ENCODE assay signal across 22 cellular contexts in the genomic region with DNA sequence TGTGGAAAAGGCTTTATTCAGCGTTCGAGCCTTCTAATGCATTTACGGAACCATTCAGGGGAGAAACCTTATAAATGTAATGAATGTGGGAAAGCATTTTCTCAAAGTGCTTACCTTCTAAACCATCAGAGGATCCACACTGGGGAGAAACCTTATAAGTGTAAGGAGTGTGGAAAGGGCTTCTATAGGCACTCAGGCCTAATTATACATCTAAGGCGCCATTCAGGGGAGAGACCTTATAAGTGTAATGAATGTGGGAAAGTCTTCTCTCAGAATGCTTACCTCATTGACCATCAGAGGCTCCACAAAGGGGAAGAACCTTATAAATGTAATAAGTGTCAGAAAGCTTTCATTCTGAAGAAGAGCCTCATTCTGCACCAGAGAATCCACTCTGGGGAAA. TPM values are rescaled to one million over a fixed set of nuclear protein-coding genes. Genes with fewer than 3 reads are reported as not detected.
DNase-seq lines count a peak whose midpoint lies in the region; ATAC-seq, FAIRE-seq and TF ChIP-seq lines count a peak whose summit lies in the region.
"Had no signal": no experiment of that assay in that cellular context is flagged by ENCODE, and none has a peak within 500 bp of the region (broad histone marks: within the 10 kb centered on the region; RNA-seq: fewer than 3 reads in every experiment).

No MANE protein-coding gene starts in this region.

- SMC1A ChIA-PET in GM12878 (lab: Charles Lee; ENCODE audit: uncharacterized antibody, unreplicated experiment) = no interaction called here

- H3K36me3 ChIP-seq in HCT116 (ENCODE audit: control insufficient read depth in 1 of 2, insufficient read depth in 2 of 2, low read length in 2 of 2) (peaks cover 24 to 50% of the 10 kb centered on the region in 2 experiments), GM12878 (ENCODE audit: control insufficient read depth in 2 of 2, insufficient read depth in 2 of 2, low read length in 1 of 2) (peaks cover 7 to 18% of the 10 kb centered on the region in 2 experiments), liver (ENCODE audit: control insufficient read depth in 4 of 4, insufficient read depth in 3 of 4, low read depth in 1 of 4, low read length in 3 of 4) (peaks cover 16 to 53% (median 52%) of the 10 kb centered on the region in 4 donors)

- TF ChIP-seq POLR2A in HCT116 (IDR thresholded peaks at IDR 0.05; ENCODE audit: borderline replicate concordance, extremely low read depth, insufficient read depth, insufficient read length) = no peak
- TF ChIP-seq POLR2A in GM12878 (IDR thresholded peaks at IDR 0.05; ENCODE audit: low read depth, low read length) = no peak

- H3K27ac ChIP-seq in HCT116 (ENCODE audit: low read depth, low read length) (no peak overlapping the region), GM12878 (ENCODE audit: control insufficient read depth, insufficient read depth) (no peak overlapping the region), liver (ENCODE audit: low read depth in 1 of 2, low read length in 2 of 2) (no peak overlapping the region)
- H3K27ac ChIP-seq: KMS-11, Peyer's patch had no signal

- POLR2A ChIA-PET in HCT116 (lab: Charles Lee) = no interaction called here
- POLR2A ChIA-PET in GM12878 (lab: Charles Lee) = no interaction called here

- in situ Hi-C loops in GM12878 (cut with MboI) = no loop called here

- H4K20me1 ChIP-seq in HCT116 (ENCODE audit: insufficient read depth) = no peaks in the 10 kb centered on the region
- no peaks in the 10 kb centered on the region for H4K20me1 ChIP-seq in GM12878 (ENCODE audit: control insufficient read depth, insufficient read depth)

- no peak for TF ChIP-seq EP300 in GM12878 (IDR thresholded peaks at IDR 0.05; ENCODE audit: borderline replicate concordance in 1 of 2, control insufficient read depth in 1 of 2, low read depth in 2 of 2, low read length in 2 of 2)

- no peaks in the 10 kb centered on the region for H3K4me1 ChIP-seq in HCT116 (ENCODE audit: control insufficient read depth in 1 of 2, insufficient read depth in 2 of 2, low read length in 2 of 2)
- no peaks in the 10 kb centered on the region for H3K4me1 ChIP-seq in GM12878 (ENCODE audit: control insufficient read depth, insufficient read depth, low read length)
- no peaks in the 10 kb centered on the region for H3K4me1 ChIP-seq in liver (ENCODE audit: control insufficient read depth in 4 of 4, insufficient read depth in 4 of 4, low read length in 3 of 4)
- H3K4me1 ChIP-seq: Peyer's patch had no signal

- BruUV-seq in HCT116 (replicated peaks; lab: Mats Ljungman, UMichigan) (TSS peak; percentile 17), GM12878 (replicated peaks; lab: Mats Ljungman, UMichigan) (no TSS peak)

- DNase-seq in HCT116 (ENCODE audit: low read depth, low spot score) (no peak), GM12878 (ENCODE audit: low read depth, low spot score) (no peak), T-helper 9 cell (no peak), GOT3 (lab: John Stamatoyannopoulos, UW) (no peak)
- no peak for DNase-seq in stimulated activated CD4-positive, alpha-beta T cell treated with anti-CD3 and anti-CD28 coated beads, Interleukin-15, amount 100 ng/mL, for 24 hours
- DNase-seq: Calu3, DMS79 treated with DMSO at 0.1 percent for 48 hours, H7, IMR-90, NCI-H1048, NCI-H1436, NCI-H187, NCI-H2081 treated with DMSO at 0.1 percent for 48 hours, NCI-H2171, NCI-H226, NCI-H510A, NCI-H69, Peyer's patch, SHP77 treated with DMSO at 0.1 percent for 48 hours had no signal

- no peak for FAIRE-seq in GM12878 (lab: Jason Lieb, UNC)

- no peaks in the 10 kb centered on the region for H3K9me2 ChIP-seq in HCT116 (ENCODE audit: insufficient read depth)

- peaks cover 14% of the 10 kb centered on the region for H3K79me2 ChIP-seq in HCT116 (ENCODE audit: insufficient read depth, low read length)
- no peaks in the 10 kb centered on the region for H3K79me2 ChIP-seq in GM12878 (ENCODE audit: control insufficient read depth, insufficient read depth, low read length)

- CTCF ChIA-PET in HCT116 (lab: Charles Lee) = no interaction called here
- CTCF ChIA-PET in GM12878 (lab: Yijun Ruan, JAX) = no interaction called here

- H2AFZ ChIP-seq in HCT116 (ENCODE audit: low read depth, low read length, poor library complexity, severe bottlenecking) (no peak overlapping the region), GM12878 (ENCODE audit: control insufficient read depth, low read depth, low read length) (no peak overlapping the region)

- WGBS in GM12878 (ENCODE audit: insufficient coverage, insufficient replicate concordance, low lambda C conversion rate, missing lambda C conversion rate) = 95% methylated on average over 4 of the region's 4 CpGs
- 98% methylated on average over 4 of the region's 4 CpGs for WGBS in liver

- H3K9me3 ChIP-seq in HCT116 (ENCODE audit: control insufficient read depth in 1 of 2, insufficient read depth in 1 of 2, low read depth in 1 of 2, low read length in 2 of 2) (peaks cover 28 to 34% of the 10 kb centered on the region in 2 experiments; a peak in 3 of 4 replicates), GM12878 (replicated peaks; ENCODE audit: control insufficient read depth, insufficient read depth, low read length) (peaks cover 41% of the 10 kb centered on the region), liver (ENCODE audit: control insufficient read depth in 4 of 4, low read length in 3 of 4) (peaks cover 32 to 62% (median 44%) of the 10 kb centered on the region in 4 donors)

- TF ChIP-seq CTCF in HCT116 (IDR thresholded peaks at IDR 0.05 in 2 of 3, conservative IDR thresholded peaks at IDR 0.05 in 1 of 3; ENCODE audit: borderline replicate concordance in 1 of 3, insufficient read depth in 1 of 3, low read depth in 2 of 3, low read length in 2 of 3) = no peak
- TF ChIP-seq CTCF in GM12878 (IDR thresholded peaks at IDR 0.05 in 2 of 3, conservative IDR thresholded peaks at IDR 0.05 in 1 of 3; ENCODE audit: control insufficient read depth in 2 of 3, extremely low read depth in 1 of 3, insufficient read depth in 1 of 3, low read depth in 3 of 3, low read length in 3 of 3) = no peak
- no peak for TF ChIP-seq CTCF in liver (IDR thresholded peaks at IDR 0.05; ENCODE audit: low read depth, low read length, missing input control)

- H3K4me3 ChIP-seq in HCT116 (replicated peaks in 1 of 2; ENCODE audit: low read depth in 1 of 2, low read length in 2 of 2) (no peak overlapping the region), GM12878 (no peak overlapping the region), liver (ENCODE audit: low read depth in 1 of 3, low read length in 3 of 3) (peak overlapping the region in 2 of 3 donors; percentile 30 to 44)
- H3K4me3 ChIP-seq: Peyer's patch had no signal

- H3K27me3 ChIP-seq in HCT116 (ENCODE audit: insufficient read depth, low read length) (no peaks in the 10 kb centered on the region), GM12878 (replicated peaks in 1 of 2; ENCODE audit: control insufficient read depth in 2 of 2, insufficient read depth in 2 of 2, low read length in 1 of 2) (no peaks in the 10 kb centered on the region), liver (ENCODE audit: control insufficient read depth in 4 of 4, insufficient read depth in 4 of 4, low read length in 3 of 4) (no peaks in the 10 kb centered on the region)
- H3K27me3 ChIP-seq: Peyer's patch had no signal

- ATAC-seq in HCT116 = no peak
- no peak for ATAC-seq in GM12878
- no peak for ATAC-seq in HG02610 (IDR thresholded peaks at IDR 0.05; ENCODE audit: unreplicated experiment)

- H3K4me2 ChIP-seq in HCT116 (ENCODE audit: low read length) (no peak overlapping the region), GM12878 (ENCODE audit: control insufficient read depth, insufficient read depth) (no peak overlapping the region)
- H3K4me2 ChIP-seq: KMS-11 had no signal

- intact Hi-C loops in HCT116 (cut with micrococcal nuclease) (loop anchor here (10.0 kb wide), 1 partner anchor 272 kb away; no protein-coding TSS in a partner anchor), GM12878 (cut with micrococcal nuclease; ENCODE audit: unreplicated experiment) (loop anchor here (10.0 kb wide), 1 partner anchor 122 kb away; the partner anchor contains the start of genes KIAA1143 and KIF15)

- TF ChIP-seq RAD21 in HCT116 (IDR thresholded peaks at IDR 0.05; ENCODE audit: low read depth) = no peak
- no peak for TF ChIP-seq RAD21 in GM12878 (IDR thresholded peaks at IDR 0.05; ENCODE audit: insufficient read depth, low read depth, low read length)
- no peak for TF ChIP-seq RAD21 in liver (IDR thresholded peaks at IDR 0.05)

- RAD21 ChIA-PET in HCT116 (lab: Charles Lee; ENCODE audit: low non-redundant PET in 1 of 2, low total read pairs in 2 of 2, uncharacterized antibody in 2 of 2, unreplicated experiment in 2 of 2) = no interaction called here
- RAD21 ChIA-PET in GM12878 (lab: Charles Lee; ENCODE audit: unreplicated experiment) = no interaction called here

- no peak overlapping the region for H3K9ac ChIP-seq in HCT116 (ENCODE audit: low read length)
- H3K9ac ChIP-seq in GM12878 (ENCODE audit: control insufficient read depth, insufficient read depth, low read length) = no peak overlapping the region
- no peak overlapping the region for H3K9ac ChIP-seq in liver (ENCODE audit: low read depth in 1 of 2, low read length in 2 of 2)
- H3K9ac ChIP-seq: KMS-11 had no signal

RNA-seq across cellular contexts. Expression of gene ZNF35, which starts 6.2 kb away (rescaled TPM):
- 7.9 TPM for total RNA-seq in HCT116 (2021; ENCODE audit: unreplicated experiment)
- 1.8 and 2.5 TPM in 2 replicates for polyA plus RNA-seq in HCT116 (2012)
- total RNA-seq in GM12878 (2013; cell fraction: nucleolus; rRNA removed) = 25.7 and 33.9 TPM in 2 replicates
- total RNA-seq in GM12878 (2014; rRNA removed) = 12.4 and 14.3 TPM in 2 replicates
- 21.1 and 21.2 TPM in 2 replicates for total RNA-seq in GM12878 (2014; rRNA removed; fragmentation: Illumina TruSeq; extraction: Trizol)
- 15.2 and 18.2 TPM in 2 replicates for total RNA-seq in GM12878 (2021)
- 6.0 TPM for polyA plus RNA-seq in GM12878 (2011; ENCODE audit: low read depth)
- polyA plus RNA-seq in GM12878 (2011; rRNA removed) = 9.3 and 10.1 TPM in 2 replicates
- 5.5 and 5.9 TPM in 2 replicates for polyA plus RNA-seq in GM12878 (2011; cell fraction: cytosol; rRNA removed)
- polyA plus RNA-seq in GM12878 (2011; cell fraction: nucleus; rRNA removed) = 5.7 and 5.9 TPM in 2 replicates
- polyA plus RNA-seq in GM12878 (2012) = 4.7 and 6.6 TPM in 2 replicates
- polyA plus RNA-seq in GM12878 (2014; fragmentation: Illumina TruSeq; extraction: Trizol) = 16.9 and 17.4 TPM in 2 replicates
- 10 to 100 TPM; 14.3 to 14.7 TPM for polyA plus RNA-seq in GM12878 (2014; fragmentation: Nextera tagmentation; extraction: Ambion mirVana)
- 7.0 and 10.0 TPM in 2 replicates for polyA plus RNA-seq in GM12878 (2014; rRNA removed)
- 10 to 100 TPM; 10.8 to 12.3 TPM for polyA plus RNA-seq in GM12878 (2016; fragmentation: Nextera tagmentation; extraction: Ambion mirVana)
- polyA minus RNA-seq in GM12878 (2011; rRNA and poly(A)+ RNA removed) = 10.2 and 13.8 TPM in 2 replicates
- polyA minus RNA-seq in GM12878 (2011; cell fraction: cytosol; rRNA and poly(A)+ RNA removed) = 4.8 and 8.3 TPM in 2 replicates
- 6.9 and 11.7 TPM in 2 replicates for polyA minus RNA-seq in GM12878 (2011; cell fraction: nucleus; rRNA and poly(A)+ RNA removed)
- total RNA-seq in liver = 1 to 10 TPM; 2.2 to 4.9 TPM
- polyA plus RNA-seq in liver = 1 to 10 TPM; 1.2 to 1.3 TPM

RNA-seq across cellular contexts. Expression of gene ZNF197, which starts 17.5 kb away (rescaled TPM):
- total RNA-seq in HCT116 (2021; ENCODE audit: unreplicated experiment) (16.5 TPM), GM12878 (2014; rRNA removed) (10.1 and 12.4 TPM in 2 replicates), GM12878 (2014; rRNA removed; fragmentation: Illumina TruSeq; extraction: Trizol) (16.5 and 16.6 TPM in 2 replicates), GM12878 (2021) (10.0 and 10.2 TPM in 2 replicates), liver (10 to 100 TPM in 1 of 2 donors, 1 to 10 TPM in 1; 8.1 to 10.6 TPM)
- 6.1 and 8.2 TPM in 2 replicates for polyA plus RNA-seq in HCT116 (2012)
- 32.2 and 33.9 TPM in 2 replicates for total RNA-seq in GM12878 (2013; cell fraction: nucleolus; rRNA removed)
- 5.2 TPM for polyA plus RNA-seq in GM12878 (2011; ENCODE audit: low read depth)
- polyA plus RNA-seq in GM12878 (2011; rRNA removed) (10.5 and 14.4 TPM in 2 replicates), GM12878 (2014; fragmentation: Illumina TruSeq; extraction: Trizol) (14.5 and 15.3 TPM in 2 replicates), GM12878 (2014; fragmentation: Nextera tagmentation; extraction: Ambion mirVana) (1 to 10 TPM; 3.2 to 4.4 TPM), GM12878 (2014; rRNA removed) (6.7 and 9.4 TPM in 2 replicates), GM12878 (2016; fragmentation: Nextera tagmentation; extraction: Ambion mirVana) (1 to 10 TPM; 7.6 to 7.8 TPM), liver (1 to 10 TPM; 2.4 to 3.6 TPM)
- polyA plus RNA-seq in GM12878 (2011; cell fraction: cytosol; rRNA removed) = 6.6 and 7.6 TPM in 2 replicates
- 5.9 and 6.2 TPM in 2 replicates for polyA plus RNA-seq in GM12878 (2011; cell fraction: nucleus; rRNA removed)
- 8.7 and 9.2 TPM in 2 replicates for polyA plus RNA-seq in GM12878 (2012)
- 13.6 and 15.6 TPM in 2 replicates for polyA minus RNA-seq in GM12878 (2011; rRNA and poly(A)+ RNA removed)
- polyA minus RNA-seq in GM12878 (2011; cell fraction: cytosol; rRNA and poly(A)+ RNA removed) = 5.7 and 7.7 TPM in 2 replicates
- polyA minus RNA-seq in GM12878 (2011; cell fraction: nucleus; rRNA and poly(A)+ RNA removed) = 7.4 and 10.9 TPM in 2 replicates

RNA-seq across cellular contexts. Expression of gene ZNF660, which starts 57.6 kb away (rescaled TPM):
- total RNA-seq in HCT116 (2021; ENCODE audit: unreplicated experiment) (not detected), GM12878 (2014; rRNA removed) (1.1 and 1.3 TPM in 2 replicates), GM12878 (2014; rRNA removed; fragmentation: Illumina TruSeq; extraction: Trizol) (2.1 and 2.9 TPM in 2 replicates), GM12878 (2021) (2.4 and 2.9 TPM in 2 replicates), liver (1 to 10 TPM in 1 of 2 donors, under 1 TPM in 1; 0.59 to 2.7 TPM)
- 0.03 TPM in 1 of 2 replicates, not detected in the other for polyA plus RNA-seq in HCT116 (2012)
- 23.5 and 24.1 TPM in 2 replicates for total RNA-seq in GM12878 (2013; cell fraction: nucleolus; rRNA removed)
- 0.76 TPM for polyA plus RNA-seq in GM12878 (2011; ENCODE audit: low read depth)
- polyA plus RNA-seq in GM12878 (2011; rRNA removed) (1.7 and 3.2 TPM in 2 replicates), GM12878 (2014; fragmentation: Illumina TruSeq; extraction: Trizol) (1.5 and 3.4 TPM in 2 replicates), GM12878 (2014; fragmentation: Nextera tagmentation; extraction: Ambion mirVana) (1 to 10 TPM in 1 of 2 experiments, under 1 TPM in 1; 0.62 to 2.0 TPM), GM12878 (2014; rRNA removed) (0.77 and 1.5 TPM in 2 replicates), GM12878 (2016; fragmentation: Nextera tagmentation; extraction: Ambion mirVana) (1 to 10 TPM; 1.7 to 2.6 TPM), liver (under 1 TPM; 0.08 to 0.24 TPM)
- polyA plus RNA-seq in GM12878 (2011; cell fraction: cytosol; rRNA removed) = 0.69 and 0.75 TPM in 2 replicates
- 1.2 and 1.4 TPM in 2 replicates for polyA plus RNA-seq in GM12878 (2011; cell fraction: nucleus; rRNA removed)
- 1.4 and 1.5 TPM in 2 replicates for polyA plus RNA-seq in GM12878 (2012)
- 3.5 and 4.7 TPM in 2 replicates for polyA minus RNA-seq in GM12878 (2011; rRNA and poly(A)+ RNA removed)
- 1.2 and 1.6 TPM in 2 replicates for polyA minus RNA-seq in GM12878 (2011; cell fraction: cytosol; rRNA and poly(A)+ RNA removed)
- 2.4 and 3.8 TPM in 2 replicates for polyA minus RNA-seq in GM12878 (2011; cell fraction: nucleus; rRNA and poly(A)+ RNA removed)

Comparison
In these comparisons a context has a peak if more than half of its experiments do, and no peak if none do; other contexts are left out.
1. H3K4me3 ChIP-seq: peak in liver (2 of 3); none in HCT116 (0 of 2) and GM12878 (single experiment).